In genomic region chr11:63614136-63614664, GRCh38 we compare ENCODE assay signal across 8 cellular contexts. TPM values are rescaled to one million over a fixed set of nuclear protein-coding genes. Genes with fewer than 3 reads are reported as not detected.
DNase-seq lines count a peak whose midpoint lies in the region; ATAC-seq and TF ChIP-seq lines count a peak whose summit lies in the region.

Gene PLAAT3 (minus strand): TSS chr11:63614433. CDS start chr11:63614014, 419 bp downstream.

- TF ChIP-seq CTCF in BE2C (IDR thresholded peaks at IDR 0.05; ENCODE audit: low read depth, low read length), result no peak
- no peak for TF ChIP-seq CTCF in fibroblast of pulmonary artery (IDR thresholded peaks at IDR 0.05; ENCODE audit: low read length, missing control alignments)
- no peak for TF ChIP-seq CTCF in testis (IDR thresholded peaks at IDR 0.05)

- ATAC-seq in GM19395 (IDR thresholded peaks at IDR 0.05; ENCODE audit: unreplicated experiment) (peak; percentile 40), HG03439 (IDR thresholded peaks at IDR 0.05; ENCODE audit: unreplicated experiment) (no peak)
- peak; percentile 79 for ATAC-seq in activated T-helper 17 cell treated with anti-CD3 and anti-CD28 coated beads, Interleukin-2, amount 50 U/mL, for 72 hours (replicated peaks)

- peaks cover 16% of the 10 kb centered on the region for H3K4me1 Mint-ChIP-seq in activated T-helper 17 cell treated with anti-CD3 and anti-CD28 coated beads, Interleukin-2, amount 50 U/mL, for 72 hours

- peak; percentile 52 for DNase-seq in BE2C
- DNase-seq in NCI-H510A (lab: John Stamatoyannopoulos, UW), result peak; percentile 67
- DNase-seq in fibroblast of pulmonary artery (ENCODE audit: low read depth), result peak; percentile 30
- DNase-seq in testis, result peak; percentile 89

- intact Hi-C loops in testis (cut with DNase I; ENCODE audit: low total_unique reads), result no loop called here

- no peaks in the 10 kb centered on the region for H3K27me3 Mint-ChIP-seq in activated T-helper 17 cell treated with anti-CD3 and anti-CD28 coated beads, Interleukin-2, amount 50 U/mL, for 72 hours

- H3K36me3 Mint-ChIP-seq in activated T-helper 17 cell treated with anti-CD3 and anti-CD28 coated beads, Interleukin-2, amount 50 U/mL, for 72 hours (ENCODE audit: low read depth), result no peaks in the 10 kb centered on the region

- H3K4me1 ChIP-seq in BE2C, result no peaks in the 10 kb centered on the region
- H3K4me1 ChIP-seq in muscle layer of duodenum (ENCODE audit: control insufficient read depth in 1 of 2, insufficient read depth in 2 of 2, low read length in 2 of 2), result peaks cover 9 to 25% of the 10 kb centered on the region in 2 donors
- peaks cover 19% of the 10 kb centered on the region for H3K4me1 ChIP-seq in testis

- TF ChIP-seq POLR2A in testis (IDR thresholded peaks at IDR 0.05), result no peak

- H3K9me3 Mint-ChIP-seq in activated T-helper 17 cell treated with anti-CD3 and anti-CD28 coated beads, Interleukin-2, amount 50 U/mL, for 72 hours, result no peaks in the 10 kb centered on the region

- H3K27ac ChIP-seq in muscle layer of duodenum (ENCODE audit: low read length) (no peak within 1 kb of the TSS), testis (peak within 1 kb of the TSS; percentile 82 to 86)

- peak within 1 kb of the TSS; percentile 57 for H3K4me3 ChIP-seq in BE2C (ENCODE audit: low read depth, low read length)
- H3K4me3 ChIP-seq in fibroblast of pulmonary artery (replicated peaks; ENCODE audit: low read depth, low read length), result peak within 1 kb of the TSS; percentile 64
- peak within 1 kb of the TSS; percentile 73 to 83 for H3K4me3 ChIP-seq in muscle layer of duodenum (ENCODE audit: low read depth in 1 of 2, low read length in 2 of 2)
- H3K4me3 ChIP-seq in testis, result peak within 1 kb of the TSS; percentile 81 to 86

- H3K27ac Mint-ChIP-seq in activated T-helper 17 cell treated with anti-CD3 and anti-CD28 coated beads, Interleukin-2, amount 50 U/mL, for 72 hours, result peak within 1 kb of the TSS; percentile 50

- H3K27me3 ChIP-seq in BE2C (no peaks in the 10 kb centered on the region), muscle layer of duodenum (ENCODE audit: low read depth, low read length) (no peaks in the 10 kb centered on the region), testis (no peaks in the 10 kb centered on the region)

- H3K9me3 ChIP-seq in BE2C, result no peaks in the 10 kb centered on the region
- H3K9me3 ChIP-seq in muscle layer of duodenum (ENCODE audit: control insufficient read depth in 1 of 2, low read length in 2 of 2), result no peaks in the 10 kb centered on the region
- H3K9me3 ChIP-seq in testis, result no peaks in the 10 kb centered on the region

- WGBS in testis, 2 donors, result 1% methylated on average over 51 of the region's 53 CpGs; no CpG with 5 or more reads in 1 of the 2 donors

- H3K36me3 ChIP-seq in BE2C (no peaks in the 10 kb centered on the region), muscle layer of duodenum (ENCODE audit: control insufficient read depth in 1 of 2, insufficient read depth in 2 of 2, low read length in 2 of 2) (peaks cover 0 to 2% of the 10 kb centered on the region in 2 donors), testis (ENCODE audit: low read depth, missing control alignments) (no peaks in the 10 kb centered on the region)

- peak within 1 kb of the TSS; percentile 79 for H3K4me3 Mint-ChIP-seq in activated T-helper 17 cell treated with anti-CD3 and anti-CD28 coated beads, Interleukin-2, amount 50 U/mL, for 72 hours

RNA-seq across cellular contexts. Expression of gene PLAAT3, which starts in this region (rescaled TPM):
- polyA plus RNA-seq in BE2C (2012; ENCODE audit: insufficient read depth, insufficient read length, low read depth), result 10.0 TPM
- 1 to 10 TPM; 5.4 to 7.6 TPM for total RNA-seq in activated T-helper 17 cell treated with anti-CD3 and anti-CD28 coated beads, Interleukin-2, amount 50 U/mL, for 72 hours
- 100 to 1,000 TPM; 136 to 147 TPM for total RNA-seq in testis
- 301 TPM for polyA plus RNA-seq in testis (ENCODE audit: insufficient read depth, low read depth, low replicate concordance)

Comparison
In these comparisons a context has a peak if more than half of its experiments do, and no peak if none do; other contexts are left out.
1. RNA of gene PLAAT3 (total RNA-seq): 136 to 147 TPM in testis; 5.4 to 7.6 TPM in activated T-helper 17 cell treated with anti-CD3 and anti-CD28 coated beads, Interleukin-2, amount 50 U/mL, for 72 hours; every median in the first group is over 10 times any median in the second.
2. DNase-seq: peak in every context shown above with its lines; median percentile 89 in testis; 67 in NCI-H510A; 52 in BE2C; 30 in fibroblast of pulmonary artery.
3. Peak in every context shown above with its lines, with median percentiles within 50 percentile points of each other: H3K4me3 ChIP-seq.